Comparison of ENCODE assay signal across 38 cellular contexts in genomic region chr9:118252027-118252426, GRCh38.
"Had no signal": no experiment of that assay in that cellular context is flagged by ENCODE, and none has a peak within 500 bp of the region (broad histone marks: within the 10 kb centered on the region; RNA-seq: fewer than 3 reads in every experiment).

No MANE protein-coding gene starts in this region.

- H3K4me1 Mint-ChIP-seq: activated B cell treated with CpG ODN at 0.5 μM for 24 hours; activated CD4-positive, alpha-beta T cell treated with anti-CD3 and anti-CD28 coated beads, Interleukin-2, amount 10 ng/mL, durations not matched to agents 24 days and 14 days; activated CD8-positive, alpha-beta memory T cell treated with anti-CD3 and anti-CD28 coated beads, Interleukin-2, amount 10 ng/mL, durations not matched to agents 7 days and 5 days; activated naive CD4-positive, alpha-beta T cell treated with anti-CD3 and anti-CD28 coated beads, Interleukin-2, amount 10 ng/mL, durations not matched to agents 7 days and 5 days; activated naive CD4-positive, alpha-beta T cell treated with anti-CD3 and anti-CD28 coated beads, Interleukin-2, amount 50 U/mL, for 24 hours; activated naive CD8-positive, alpha-beta T cell treated with anti-CD3 and anti-CD28 coated beads, Interleukin-2, amount 10 ng/mL, durations not matched to agents 7 days and 5 days; activated naive CD8-positive, alpha-beta T cell treated with anti-CD3 and anti-CD28 coated beads, Interleukin-2, amount 50 U/mL, for 24 hours; brain; central memory CD8-positive, alpha-beta T cell had no signal

- H3K4me1 ChIP-seq: ascending aorta had no signal

- H3K36me3 ChIP-seq: ascending aorta, cardiac muscle cell had no signal

- H3K4me3 ChIP-seq: ascending aorta, cardiac muscle cell had no signal

- H3K4me3 Mint-ChIP-seq: activated B cell treated with CpG ODN at 0.5 μM for 24 hours; activated CD4-positive, alpha-beta memory T cell treated with anti-CD3 and anti-CD28 coated beads for 36 hours; activated CD4-positive, alpha-beta T cell treated with anti-CD3 and anti-CD28 coated beads, Interleukin-2, amount 10 ng/mL, durations not matched to agents 24 days and 14 days; activated CD8-positive, alpha-beta memory T cell treated with anti-CD3 and anti-CD28 coated beads, Interleukin-2, amount 10 ng/mL, durations not matched to agents 7 days and 5 days; activated CD8-positive, alpha-beta T cell treated with anti-CD3 and anti-CD28 coated beads for 36 hours; activated naive CD4-positive, alpha-beta T cell treated with anti-CD3 and anti-CD28 coated beads, Interleukin-2, amount 10 ng/mL, durations not matched to agents 7 days and 5 days; activated naive CD4-positive, alpha-beta T cell treated with anti-CD3 and anti-CD28 coated beads, Interleukin-2, amount 50 U/mL, for 24 hours; activated naive CD8-positive, alpha-beta T cell; activated naive CD8-positive, alpha-beta T cell treated with anti-CD3 and anti-CD28 coated beads, Interleukin-2, amount 10 ng/mL, durations not matched to agents 7 days and 5 days; activated naive CD8-positive, alpha-beta T cell treated with anti-CD3 and anti-CD28 coated beads, Interleukin-2, amount 50 U/mL, for 24 hours; activated T-cell treated with anti-CD3 and anti-CD28 coated beads, Interleukin-2, amount 50 U/mL, for 24 hours; brain; central memory CD8-positive, alpha-beta T cell; T-helper 1 cell treated with Interleukin-12 subunit alpha and Interleukin-12 subunit beta and Interleukin-4 antibody, amounts not matched to agents 30 μg/mL and 1 μg/mL, for 36 hours; T-helper 2 cell treated with Interferon-gamma antibody and Interleukin-4, amounts not matched to agents 5 μg/mL and 100 μg/mL, for 36 hours had no signal

- DNase-seq: activated B cell treated with CpG ODN at 0.5 μM for 24 hours; activated CD4-positive, alpha-beta memory T cell treated with anti-CD3 and anti-CD28 coated beads for 36 hours; activated CD4-positive, alpha-beta T cell treated with anti-CD3 and anti-CD28 coated beads for 4 hours; activated CD4-positive, alpha-beta T cell treated with anti-CD3 and anti-CD28 coated beads, Interleukin-2, amount 10 ng/mL, durations not matched to agents 24 days and 14 days; activated CD4-positive, alpha-beta T cell treated with anti-CD3 and anti-CD28 coated beads, Interleukin-2, amount 50 U/mL, for 1 hour; activated CD4-positive, alpha-beta T cell treated with anti-CD3 and anti-CD28 coated beads, Interleukin-2, amount 50 U/mL, for 4 hours; activated CD4-positive, CD25-positive, alpha-beta regulatory T cell treated with anti-CD3 and anti-CD28 coated beads, Interleukin-2, amount 50 U/mL, for 72 hours; activated CD8-positive, alpha-beta memory T cell treated with anti-CD3 and anti-CD28 coated beads for 24 hours; activated CD8-positive, alpha-beta memory T cell treated with anti-CD3 and anti-CD28 coated beads, Interleukin-2, amount 10 ng/mL, durations not matched to agents 7 days and 5 days; activated CD8-positive, alpha-beta memory T cell treated with anti-CD3 and anti-CD28 coated beads, Interleukin-2, amount 50 U/mL, for 48 hours; activated CD8-positive, alpha-beta T cell treated with anti-CD3 and anti-CD28 coated beads for 36 hours; activated effector memory CD4-positive, alpha-beta T cell treated with Interleukin-2 at 50 U/mL for 16 hours; activated gamma-delta T cell; activated naive CD4-positive, alpha-beta T cell treated with anti-CD3 and anti-CD28 coated beads, Interleukin-2, amount 10 ng/mL, durations not matched to agents 7 days and 5 days; activated naive CD4-positive, alpha-beta T cell treated with Interleukin-2 at 50 U/mL for 16 hours; activated naive CD8-positive, alpha-beta T cell treated with anti-CD3 and anti-CD28 coated beads, Interleukin-2, amount 10 ng/mL, durations not matched to agents 7 days and 5 days; activated naive CD8-positive, alpha-beta T cell treated with anti-CD3 and anti-CD28 coated beads, Interleukin-2, amount 50 U/mL, for 24 hours; activated T-cell treated with anti-CD3 and anti-CD28 coated beads, Interleukin-2, amount 50 U/mL, for 24 hours; activated T-cell treated with anti-CD3 and anti-CD28 coated beads, Interleukin-2, amount 50 U/mL, for 48 hours; amygdala; anterior cingulate cortex; caudate nucleus; cerebellar nuclear complex; T-helper 1 cell; T-helper 2 cell; T-helper 9 cell had no signal

- H3K27ac ChIP-seq: ascending aorta, cardiac muscle cell, VCaP had no signal

- H3K36me3 Mint-ChIP-seq: activated CD4-positive, alpha-beta memory T cell treated with anti-CD3 and anti-CD28 coated beads for 36 hours; activated CD8-positive, alpha-beta memory T cell treated with anti-CD3 and anti-CD28 coated beads, Interleukin-2, amount 10 ng/mL, durations not matched to agents 7 days and 5 days; activated naive CD4-positive, alpha-beta T cell treated with anti-CD3 and anti-CD28 coated beads, Interleukin-2, amount 10 ng/mL, durations not matched to agents 7 days and 5 days; activated naive CD4-positive, alpha-beta T cell treated with anti-CD3 and anti-CD28 coated beads, Interleukin-2, amount 50 U/mL, for 24 hours; activated naive CD8-positive, alpha-beta T cell; activated naive CD8-positive, alpha-beta T cell treated with anti-CD3 and anti-CD28 coated beads, Interleukin-2, amount 10 ng/mL, durations not matched to agents 7 days and 5 days; brain had no signal

- FAIRE-seq: bronchial epithelial cell, TTC549 had no signal

- ATAC-seq: activated CD8-positive, alpha-beta memory T cell treated with anti-CD3 and anti-CD28 coated beads, Interleukin-2, amount 10 ng/mL, durations not matched to agents 7 days and 5 days; activated CD8-positive, alpha-beta T cell treated with anti-CD3 and anti-CD28 coated beads for 36 hours; activated naive CD8-positive, alpha-beta T cell treated with anti-CD3 and anti-CD28 coated beads, Interleukin-2, amount 50 U/mL, for 24 hours had no signal

- H3K27ac Mint-ChIP-seq: activated B cell treated with CpG ODN at 0.5 μM for 24 hours; activated CD4-positive, alpha-beta memory T cell treated with anti-CD3 and anti-CD28 coated beads for 36 hours; activated CD4-positive, alpha-beta T cell treated with anti-CD3 and anti-CD28 coated beads, Interleukin-2, amount 10 ng/mL, durations not matched to agents 24 days and 14 days; activated CD8-positive, alpha-beta memory T cell treated with anti-CD3 and anti-CD28 coated beads, Interleukin-2, amount 10 ng/mL, durations not matched to agents 7 days and 5 days; activated CD8-positive, alpha-beta T cell treated with anti-CD3 and anti-CD28 coated beads for 36 hours; activated naive CD4-positive, alpha-beta T cell treated with anti-CD3 and anti-CD28 coated beads, Interleukin-2, amount 10 ng/mL, durations not matched to agents 7 days and 5 days; activated naive CD4-positive, alpha-beta T cell treated with anti-CD3 and anti-CD28 coated beads, Interleukin-2, amount 50 U/mL, for 24 hours; activated naive CD8-positive, alpha-beta T cell; activated naive CD8-positive, alpha-beta T cell treated with anti-CD3 and anti-CD28 coated beads, Interleukin-2, amount 10 ng/mL, durations not matched to agents 7 days and 5 days; activated naive CD8-positive, alpha-beta T cell treated with anti-CD3 and anti-CD28 coated beads, Interleukin-2, amount 50 U/mL, for 24 hours; activated T-cell treated with anti-CD3 and anti-CD28 coated beads, Interleukin-2, amount 50 U/mL, for 24 hours; activated T-helper 2 cell treated with anti-CD3 and anti-CD28 coated beads, Interferon-gamma antibody, Interleukin-2, Interleukin-4, amounts not matched to agents 10 μg/mL and 5 μg/mL and 100 μg/mL, durations not matched to agents 14 hours and 24 hours and 36 hours; brain; T-helper 1 cell treated with Interleukin-12 subunit alpha and Interleukin-12 subunit beta and Interleukin-4 antibody, amounts not matched to agents 30 μg/mL and 1 μg/mL, for 36 hours; T-helper 2 cell treated with Interferon-gamma antibody and Interleukin-4, amounts not matched to agents 5 μg/mL and 100 μg/mL, for 36 hours had no signal

- H3K27me3 ChIP-seq: ascending aorta, cardiac muscle cell had no signal

- H3K27me3 Mint-ChIP-seq: activated B cell treated with CpG ODN at 0.5 μM for 24 hours; activated CD4-positive, alpha-beta memory T cell treated with anti-CD3 and anti-CD28 coated beads for 36 hours; activated CD4-positive, alpha-beta T cell treated with anti-CD3 and anti-CD28 coated beads, Interleukin-2, amount 10 ng/mL, durations not matched to agents 24 days and 14 days; activated CD8-positive, alpha-beta memory T cell treated with anti-CD3 and anti-CD28 coated beads, Interleukin-2, amount 10 ng/mL, durations not matched to agents 7 days and 5 days; activated CD8-positive, alpha-beta T cell treated with anti-CD3 and anti-CD28 coated beads for 36 hours; activated naive CD4-positive, alpha-beta T cell treated with anti-CD3 and anti-CD28 coated beads, Interleukin-2, amount 10 ng/mL, durations not matched to agents 7 days and 5 days; activated naive CD4-positive, alpha-beta T cell treated with anti-CD3 and anti-CD28 coated beads, Interleukin-2, amount 50 U/mL, for 24 hours; activated naive CD8-positive, alpha-beta T cell; activated naive CD8-positive, alpha-beta T cell treated with anti-CD3 and anti-CD28 coated beads, Interleukin-2, amount 10 ng/mL, durations not matched to agents 7 days and 5 days; activated naive CD8-positive, alpha-beta T cell treated with anti-CD3 and anti-CD28 coated beads, Interleukin-2, amount 50 U/mL, for 24 hours; activated T-cell treated with anti-CD3 and anti-CD28 coated beads, Interleukin-2, amount 50 U/mL, for 24 hours; brain; central memory CD8-positive, alpha-beta T cell had no signal

- H3K9me3 Mint-ChIP-seq: activated CD4-positive, alpha-beta T cell treated with anti-CD3 and anti-CD28 coated beads, Interleukin-2, amount 10 ng/mL, durations not matched to agents 24 days and 14 days; activated naive CD4-positive, alpha-beta T cell treated with anti-CD3 and anti-CD28 coated beads, Interleukin-2, amount 10 ng/mL, durations not matched to agents 7 days and 5 days; T-helper 1 cell treated with Interleukin-12 subunit alpha and Interleukin-12 subunit beta and Interleukin-4 antibody, amounts not matched to agents 30 μg/mL and 1 μg/mL, for 36 hours had no signal
